ENCODE assay signal across 14 cellular contexts in genomic region chr21:27812279-27812678, GRCh38.
DNase-seq lines count a peak whose midpoint lies in the region; ATAC-seq and TF ChIP-seq lines count a peak whose summit lies in the region.
"Had no signal": no experiment of that assay in that cellular context is flagged by ENCODE, and none has a peak within 500 bp of the region (broad histone marks: within the 10 kb centered on the region; RNA-seq: fewer than 3 reads in every experiment).

No MANE protein-coding gene starts in this region.

- DNase-seq in H4 (ENCODE audit: low spot score), result peak; percentile 23
- DNase-seq in PC-3, result peak; percentile 11
- peak; percentile 58 for DNase-seq in choroid plexus epithelial cell (ENCODE audit: low read depth)
- DNase-seq in iris pigment epithelial cell (ENCODE audit: low read depth), result peak; percentile 77
- no peak for DNase-seq in inferior parietal cortex (ENCODE audit: extremely low spot score)
- no peak for DNase-seq in gastrocnemius medialis
- no peak for DNase-seq in retina
- DNase-seq: Caco-2, KG1, NCI-H1105, NCI-H1694, NCI-H524, SHP77 treated with DMSO at 0.1 percent for 48 hours had no signal

- H3K36me3 ChIP-seq in PC-3 (ENCODE audit: low read depth, low read length) (no peaks in the 10 kb centered on the region), gastrocnemius medialis (no peaks in the 10 kb centered on the region)

- no peaks in the 10 kb centered on the region for H3K9me2 ChIP-seq in PC-3 (replicated peaks; ENCODE audit: low read length)

- TF ChIP-seq CTCF in PC-3 (conservative IDR thresholded peaks at IDR 0.05; ENCODE audit: low read depth, low read length), result no peak
- no peak for TF ChIP-seq CTCF in choroid plexus epithelial cell (conservative IDR thresholded peaks at IDR 0.05; ENCODE audit: low read depth, low read length)
- TF ChIP-seq CTCF in gastrocnemius medialis (IDR thresholded peaks at IDR 0.05 in 4 of 5, conservative IDR thresholded peaks at IDR 0.05 in 1 of 5), result no peak

- H3K4me3 ChIP-seq in PC-3 (ENCODE audit: low read length), result no peak overlapping the region
- no peak overlapping the region for H3K4me3 ChIP-seq in choroid plexus epithelial cell (ENCODE audit: low read depth, low read length)
- H3K4me3 ChIP-seq in gastrocnemius medialis, result no peak overlapping the region

- no peak overlapping the region for H3K4me2 ChIP-seq in PC-3 (ENCODE audit: low read length)

- no peaks in the 10 kb centered on the region for H3F3A ChIP-seq in PC-3 (ENCODE audit: low read length, unreplicated experiment)

- ATAC-seq in PC-3 (peak; percentile 33; the same call in 1 of the 2 replicates), GM21447 (IDR thresholded peaks at IDR 0.05; ENCODE audit: unreplicated experiment) (no peak), gastrocnemius medialis (no peak)

- H3K4me1 ChIP-seq in PC-3 (ENCODE audit: insufficient read depth, low read length) (no peaks in the 10 kb centered on the region; the same call in 1 of the 2 replicates), gastrocnemius medialis (no peaks in the 10 kb centered on the region)
- H3K4me1 ChIP-seq: Caco-2 had no signal

- no peak for TF ChIP-seq POLR2A in gastrocnemius medialis (IDR thresholded peaks at IDR 0.05)

- H3K79me2 ChIP-seq in PC-3 (ENCODE audit: low read length), result no peaks in the 10 kb centered on the region

- CTCF ChIA-PET in PC-3 (lab: Charles Lee), result no interaction called here

- H3K27me3 ChIP-seq in PC-3 (ENCODE audit: low read length) (no peaks in the 10 kb centered on the region), gastrocnemius medialis (no peaks in the 10 kb centered on the region)

- intact Hi-C loops in PC-3 (cut with micrococcal nuclease) (no loop called here), gastrocnemius medialis (cut with DNase I; ENCODE audit: low total_unique reads) (no loop called here)

- no peaks in the 10 kb centered on the region for H4K20me1 ChIP-seq in PC-3 (ENCODE audit: low read length)

- H3K27ac ChIP-seq in PC-3 (ENCODE audit: low read length) (no peak overlapping the region), gastrocnemius medialis (no peak overlapping the region)

- H3K9ac ChIP-seq in PC-3 (ENCODE audit: low read length), result no peak overlapping the region

- in situ Hi-C loops in gastrocnemius medialis (cut with MboI; ENCODE audit: low sequenced_read_pairs in 4 of 4), result no loop called here

- H2AFZ ChIP-seq in PC-3 (ENCODE audit: low read length), result no peak overlapping the region

- POLR2A ChIA-PET in PC-3 (lab: Charles Lee; ENCODE audit: unreplicated experiment), result no interaction called here

- no TSS peak for BruUV-seq in PC-3 (replicated peaks; lab: Mats Ljungman, UMichigan)

- H3K9me3 ChIP-seq in PC-3 (ENCODE audit: low read length) (no peaks in the 10 kb centered on the region), gastrocnemius medialis (no peaks in the 10 kb centered on the region)
- H3K9me3 ChIP-seq: Caco-2 had no signal

Comparison
In these comparisons a context has a peak if more than half of its experiments do, and no peak if none do; other contexts are left out.
1. DNase-seq: peak in H4 (single experiment), PC-3 (single experiment), choroid plexus epithelial cell (single experiment) and iris pigment epithelial cell (single experiment); none in inferior parietal cortex (single experiment), gastrocnemius medialis (0 of 2) and retina (single experiment).